30 cellular contexts compared by ENCODE assay signal in genomic region chr3:16910207-16910606, GRCh38. TPM values are rescaled to one million over a fixed set of nuclear protein-coding genes. Genes with fewer than 3 reads are reported as not detected.
A peak's percentile ranks its signal among the peaks of the same experiment; 100 is the strongest.
DNase-seq lines count a peak whose midpoint lies in the region; ATAC-seq and TF ChIP-seq lines count a peak whose summit lies in the region.
"Had no signal": no experiment of that assay in that cellular context is flagged by ENCODE, and none has a peak within 500 bp of the region (broad histone marks: within the 10 kb centered on the region; RNA-seq: fewer than 3 reads in every experiment).

No MANE protein-coding gene starts in this region.

- H3K4me1 Mint-ChIP-seq in stimulated activated naive CD8-positive, alpha-beta T cell treated with anti-CD3 and anti-CD28 coated beads, Interleukin-15, Interleukin-2, amounts not matched to agents 100 ng/mL and 50 ng/mL, for 24 hours (ENCODE audit: low read depth) = peaks cover 88% of the 10 kb centered on the region
- H3K4me1 Mint-ChIP-seq in stimulated activated naive CD8-positive, alpha-beta T cell treated with anti-CD3 and anti-CD28 coated beads, Interleukin-15, amount 100 ng/mL, for 72 hours = peaks cover 75% of the 10 kb centered on the region
- H3K4me1 Mint-ChIP-seq in activated B cell treated with CpG ODN at 0.5 μM for 24 hours = peaks cover 80% of the 10 kb centered on the region
- H3K4me1 Mint-ChIP-seq in memory B cell = peaks cover 42% of the 10 kb centered on the region
- peaks cover 34% of the 10 kb centered on the region for H3K4me1 Mint-ChIP-seq in activated CD8-positive, alpha-beta memory T cell treated with anti-CD3 and anti-CD28 coated beads, Interleukin-2, amount 10 ng/mL, durations not matched to agents 7 days and 5 days

- no peaks in the 10 kb centered on the region for H3K27me3 Mint-ChIP-seq in stimulated activated naive CD8-positive, alpha-beta T cell treated with anti-CD3 and anti-CD28 coated beads, Interleukin-15, Interleukin-2, amounts not matched to agents 100 ng/mL and 50 ng/mL, for 24 hours
- no peaks in the 10 kb centered on the region for H3K27me3 Mint-ChIP-seq in stimulated activated naive CD8-positive, alpha-beta T cell treated with anti-CD3 and anti-CD28 coated beads, Interleukin-15, amount 100 ng/mL, for 72 hours
- H3K27me3 Mint-ChIP-seq in activated B cell treated with CpG ODN at 0.5 μM for 24 hours (no peaks in the 10 kb centered on the region), memory B cell (no peaks in the 10 kb centered on the region)
- H3K27me3 Mint-ChIP-seq in activated CD8-positive, alpha-beta memory T cell treated with anti-CD3 and anti-CD28 coated beads, Interleukin-2, amount 10 ng/mL, durations not matched to agents 7 days and 5 days = no peaks in the 10 kb centered on the region
- H3K27me3 Mint-ChIP-seq: activated CD4-positive, alpha-beta memory T cell treated with anti-CD3 and anti-CD28 coated beads for 36 hours had no signal

- intact Hi-C loops in activated B cell treated with CpG ODN at 0.5 μM for 24 hours (cut with micrococcal nuclease) = no loop called here

- H3K27ac Mint-ChIP-seq in stimulated activated naive CD8-positive, alpha-beta T cell treated with anti-CD3 and anti-CD28 coated beads, Interleukin-15, Interleukin-2, amounts not matched to agents 100 ng/mL and 50 ng/mL, for 24 hours = peak overlapping the region; percentile 42
- no peak overlapping the region for H3K27ac Mint-ChIP-seq in stimulated activated naive CD8-positive, alpha-beta T cell treated with anti-CD3 and anti-CD28 coated beads, Interleukin-15, amount 100 ng/mL, for 72 hours
- peak overlapping the region; percentile 51 for H3K27ac Mint-ChIP-seq in activated B cell treated with CpG ODN at 0.5 μM for 24 hours
- H3K27ac Mint-ChIP-seq in memory B cell = peak overlapping the region; percentile 75
- H3K27ac Mint-ChIP-seq in activated CD8-positive, alpha-beta memory T cell treated with anti-CD3 and anti-CD28 coated beads, Interleukin-2, amount 10 ng/mL, durations not matched to agents 7 days and 5 days = no peak overlapping the region
- H3K27ac Mint-ChIP-seq: activated CD4-positive, alpha-beta memory T cell treated with anti-CD3 and anti-CD28 coated beads for 36 hours; activated naive CD4-positive, alpha-beta T cell treated with anti-CD3 and anti-CD28 coated beads, Interleukin-2, amount 50 U/mL, for 72 hours; nephron had no signal

- no peak for TF ChIP-seq CTCF in activated B cell treated with CpG ODN at 0.5 μM for 24 hours (IDR thresholded peaks at IDR 0.05)

- no peaks in the 10 kb centered on the region for H3K36me3 Mint-ChIP-seq in stimulated activated naive CD8-positive, alpha-beta T cell treated with anti-CD3 and anti-CD28 coated beads, Interleukin-15, Interleukin-2, amounts not matched to agents 100 ng/mL and 50 ng/mL, for 24 hours (ENCODE audit: low read depth)
- H3K36me3 Mint-ChIP-seq in activated B cell treated with CpG ODN at 0.5 μM for 24 hours (ENCODE audit: low read depth) (no peaks in the 10 kb centered on the region), memory B cell (peaks cover 10% of the 10 kb centered on the region)
- peaks cover 10% of the 10 kb centered on the region for H3K36me3 Mint-ChIP-seq in activated CD8-positive, alpha-beta memory T cell treated with anti-CD3 and anti-CD28 coated beads, Interleukin-2, amount 10 ng/mL, durations not matched to agents 7 days and 5 days
- H3K36me3 Mint-ChIP-seq: activated CD4-positive, alpha-beta memory T cell treated with anti-CD3 and anti-CD28 coated beads for 36 hours; activated naive CD4-positive, alpha-beta T cell treated with anti-CD3 and anti-CD28 coated beads, Interleukin-2, amount 50 U/mL, for 72 hours had no signal

- POLR2A ChIA-PET in activated B cell treated with CpG ODN at 0.5 μM for 24 hours (lab: Charles Lee) = no interaction called here

- no peaks in the 10 kb centered on the region for H3K9me3 Mint-ChIP-seq in stimulated activated naive CD8-positive, alpha-beta T cell treated with anti-CD3 and anti-CD28 coated beads, Interleukin-15, Interleukin-2, amounts not matched to agents 100 ng/mL and 50 ng/mL, for 24 hours
- no peaks in the 10 kb centered on the region for H3K9me3 Mint-ChIP-seq in stimulated activated naive CD8-positive, alpha-beta T cell treated with anti-CD3 and anti-CD28 coated beads, Interleukin-15, amount 100 ng/mL, for 72 hours
- H3K9me3 Mint-ChIP-seq in activated B cell treated with CpG ODN at 0.5 μM for 24 hours (no peaks in the 10 kb centered on the region), memory B cell (no peaks in the 10 kb centered on the region)
- H3K9me3 Mint-ChIP-seq in activated CD8-positive, alpha-beta memory T cell treated with anti-CD3 and anti-CD28 coated beads, Interleukin-2, amount 10 ng/mL, durations not matched to agents 7 days and 5 days (ENCODE audit: low read depth) = no peaks in the 10 kb centered on the region
- H3K9me3 Mint-ChIP-seq: activated CD4-positive, alpha-beta memory T cell treated with anti-CD3 and anti-CD28 coated beads for 36 hours; activated naive CD4-positive, alpha-beta T cell treated with anti-CD3 and anti-CD28 coated beads, Interleukin-2, amount 50 U/mL, for 72 hours; nephron had no signal

- DNase-seq in stimulated activated naive CD8-positive, alpha-beta T cell treated with anti-CD3 and anti-CD28 coated beads, Interleukin-15, amount 100 ng/mL, for 72 hours = no peak
- DNase-seq in activated B cell treated with CpG ODN at 0.5 μM for 24 hours (no peak), memory B cell (ENCODE audit: low spot score in 2 of 2) (no peak), cerebellar nuclear complex (lab: John Stamatoyannopoulos, UW) (no peak), superior temporal gyrus (ENCODE audit: extremely low spot score) (no peak)
- no peak for DNase-seq in activated CD8-positive, alpha-beta memory T cell treated with anti-CD3 and anti-CD28 coated beads, Interleukin-2, amount 10 ng/mL, durations not matched to agents 7 days and 5 days
- DNase-seq: ACHN; activated CD4-positive, alpha-beta memory T cell treated with anti-CD3 and anti-CD28 coated beads for 36 hours; activated CD4-positive, alpha-beta T cell treated with anti-CD3 and anti-CD28 coated beads for 1 hour; activated CD8-positive, alpha-beta memory T cell treated with anti-CD3 and anti-CD28 coated beads, Interleukin-2, amount 50 U/mL, for 4 hours; aorta; BE2C; heart left ventricle; KG1; kidney; MG63; midbrain; NCI-H1105; NCI-H187 treated with DMSO at 0.1 percent for 48 hours; NCI-H524 treated with DMSO at 0.1 percent for 48 hours; ovary; PC-3; retina; small intestine; stimulated activated naive CD8-positive, alpha-beta T cell treated with anti-CD3 and anti-CD28 coated beads, Interleukin-15, Interleukin-2, amounts not matched to agents 100 U/mL and 50 U/mL, for 24 hours had no signal

- H3K4me3 Mint-ChIP-seq in stimulated activated naive CD8-positive, alpha-beta T cell treated with anti-CD3 and anti-CD28 coated beads, Interleukin-15, Interleukin-2, amounts not matched to agents 100 ng/mL and 50 ng/mL, for 24 hours = no peak overlapping the region
- no peak overlapping the region for H3K4me3 Mint-ChIP-seq in stimulated activated naive CD8-positive, alpha-beta T cell treated with anti-CD3 and anti-CD28 coated beads, Interleukin-15, amount 100 ng/mL, for 72 hours
- no peak overlapping the region for H3K4me3 Mint-ChIP-seq in activated B cell treated with CpG ODN at 0.5 μM for 24 hours
- H3K4me3 Mint-ChIP-seq in memory B cell = no peak overlapping the region
- H3K4me3 Mint-ChIP-seq in activated CD8-positive, alpha-beta memory T cell treated with anti-CD3 and anti-CD28 coated beads, Interleukin-2, amount 10 ng/mL, durations not matched to agents 7 days and 5 days = no peak overlapping the region
- H3K4me3 Mint-ChIP-seq: activated CD4-positive, alpha-beta memory T cell treated with anti-CD3 and anti-CD28 coated beads for 36 hours; nephron had no signal

- CTCF ChIA-PET in activated B cell treated with CpG ODN at 0.5 μM for 24 hours (lab: Charles Lee) = no interaction called here
- CTCF ChIA-PET in activated CD8-positive, alpha-beta memory T cell treated with anti-CD3 and anti-CD28 coated beads, Interleukin-2, amount 10 ng/mL, durations not matched to agents 7 days and 5 days (lab: Charles Lee) = interaction anchor here (1.3 kb wide), 1 partner anchor 14 kb away, joined by 3 read pairs; no protein-coding TSS in a partner anchor

- no peak for ATAC-seq in stimulated activated naive CD8-positive, alpha-beta T cell treated with anti-CD3 and anti-CD28 coated beads, Interleukin-15, amount 100 ng/mL, for 72 hours
- ATAC-seq in activated B cell treated with CpG ODN at 0.5 μM for 24 hours (ENCODE audit: low read depth) (no peak), memory B cell (ENCODE audit: low read depth) (no peak), HG02763 (IDR thresholded peaks at IDR 0.05; ENCODE audit: unreplicated experiment) (no peak)
- no peak for ATAC-seq in activated CD8-positive, alpha-beta memory T cell treated with anti-CD3 and anti-CD28 coated beads, Interleukin-2, amount 10 ng/mL, durations not matched to agents 7 days and 5 days
- ATAC-seq: activated naive CD4-positive, alpha-beta T cell treated with anti-CD3 and anti-CD28 coated beads, Interleukin-2, amount 50 U/mL, for 72 hours; PC-3; SK-N-SH treated with all-trans-retinoic acid at 6 μM for 48 hours; stimulated activated naive CD8-positive, alpha-beta T cell treated with anti-CD3 and anti-CD28 coated beads, Interleukin-15, Interleukin-2, amounts not matched to agents 100 U/mL and 50 U/mL, for 24 hours had no signal

RNA-seq across cellular contexts. Expression of gene PLCL2, which starts 25.5 kb away (rescaled TPM):
- total RNA-seq in activated B cell treated with CpG ODN at 0.5 μM for 24 hours = 33.3 and 40.0 TPM in 2 replicates
- 10 to 100 TPM; 24.4 to 36.8 TPM for total RNA-seq in activated CD8-positive, alpha-beta memory T cell treated with anti-CD3 and anti-CD28 coated beads, Interleukin-2, amount 10 ng/mL, durations not matched to agents 7 days and 5 days

Comparison
In these comparisons a context has a peak if more than half of its experiments do, and no peak if none do; other contexts are left out.
1. H3K27ac Mint-ChIP-seq: peak in stimulated activated naive CD8-positive, alpha-beta T cell treated with anti-CD3 and anti-CD28 coated beads, Interleukin-15, Interleukin-2, amounts not matched to agents 100 ng/mL and 50 ng/mL, for 24 hours (single experiment), activated B cell treated with CpG ODN at 0.5 μM for 24 hours (single experiment) and memory B cell (single experiment); none in stimulated activated naive CD8-positive, alpha-beta T cell treated with anti-CD3 and anti-CD28 coated beads, Interleukin-15, amount 100 ng/mL, for 72 hours (0 of 2) and activated CD8-positive, alpha-beta memory T cell treated with anti-CD3 and anti-CD28 coated beads, Interleukin-2, amount 10 ng/mL, durations not matched to agents 7 days and 5 days (single experiment).